Comparison of ENCODE assay signal across 8 cellular contexts in the genomic region with DNA sequence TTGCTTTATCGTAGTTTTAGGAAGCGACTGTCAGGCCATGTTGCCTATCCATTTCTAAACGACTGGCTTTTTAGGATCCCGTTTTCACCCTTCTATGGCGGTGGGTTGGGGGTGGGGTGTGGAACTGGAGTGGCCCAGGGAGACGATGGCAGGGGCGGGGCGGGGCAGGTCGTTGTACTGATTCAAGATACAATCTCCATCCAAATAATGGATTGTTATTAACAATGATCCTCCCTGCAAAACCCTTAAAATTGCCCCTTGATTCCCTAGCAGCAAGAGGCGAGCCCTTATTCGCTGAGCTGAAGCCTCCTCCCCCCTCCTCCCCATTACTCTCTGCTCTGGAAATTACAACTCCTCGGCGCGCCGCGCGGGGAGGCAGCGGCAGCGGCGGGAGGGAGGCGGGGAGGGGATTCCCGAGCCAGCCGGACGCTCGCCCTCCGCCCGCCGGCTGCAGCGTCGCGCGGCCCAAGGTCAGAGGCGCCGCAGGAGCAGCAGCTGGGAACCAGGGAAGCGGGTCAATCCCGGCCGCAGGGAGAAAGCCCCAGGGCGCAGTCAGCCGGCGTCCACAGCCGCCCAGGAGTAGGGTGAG. TPM values are rescaled to one million over a fixed set of nuclear protein-coding genes. Genes with fewer than 3 reads are reported as not detected.
DNase-seq lines count a peak whose midpoint lies in the region; ATAC-seq, FAIRE-seq and TF ChIP-seq lines count a peak whose summit lies in the region.

A gene (plus strand): TSS at position 348 of the 589 bp plus-strand sequence. CDS start 912 bp downstream, outside the sequence.

- ATAC-seq in thoracic aorta (ENCODE audit: insufficient number of reproducible peaks, low FRiP score, low read depth) (no peak), HG03095 (IDR thresholded peaks at IDR 0.05; ENCODE audit: unreplicated experiment) (no peak)

- H3K9me3 ChIP-seq in MG63: no peaks in the 10 kb centered on the region
- H3K9me3 ChIP-seq in thoracic aorta: no peaks in the 10 kb centered on the region

- TF ChIP-seq CTCF in astrocyte of the cerebellum (IDR thresholded peaks at IDR 0.05; ENCODE audit: low read depth, low read length, missing control alignments) (no peak), thoracic aorta (IDR thresholded peaks at IDR 0.05) (no peak)

- H3K27ac ChIP-seq in thoracic aorta: no peak within 1 kb of the TSS

- peak; percentile 62 for DNase-seq in COR-L47 (lab: John Stamatoyannopoulos, UW)
- DNase-seq in MG63: peak; percentile 28
- no peak for DNase-seq in astrocyte of the cerebellum (ENCODE audit: low read depth)
- peak; percentile 80 for DNase-seq in left kidney (ENCODE audit: low read depth, low spot score)
- DNase-seq in thoracic aorta (ENCODE audit: low spot score): no peak
- DNase-seq in HTR-8/SVneo (ENCODE audit: insufficient read length, low spot score): no peak
- no peak for DNase-seq in GF-D8 (lab: John Stamatoyannopoulos, UW)

- peaks cover 18 to 28% of the 10 kb centered on the region in 2 donors for H3K4me1 ChIP-seq in thoracic aorta (ENCODE audit: control insufficient read depth in 1 of 2, low read depth in 2 of 2)

- peak within 1 kb of the TSS; percentile 19; the same call in 1 of the 2 replicates for H3K4me3 ChIP-seq in MG63
- H3K4me3 ChIP-seq in astrocyte of the cerebellum (ENCODE audit: low read depth, low read length): peak within 1 kb of the TSS; percentile 42
- peak within 1 kb of the TSS; percentile 65 for H3K4me3 ChIP-seq in thoracic aorta

- FAIRE-seq in HTR-8/SVneo (lab: Jason Lieb, UNC): no peak

- no peaks in the 10 kb centered on the region for H3K36me3 ChIP-seq in MG63
- H3K36me3 ChIP-seq in thoracic aorta: no peaks in the 10 kb centered on the region

- peaks cover 56% of the 10 kb centered on the region for H3K27me3 ChIP-seq in MG63
- H3K27me3 ChIP-seq in thoracic aorta (replicated peaks; ENCODE audit: insufficient read depth): peaks cover 11% of the 10 kb centered on the region

- in situ Hi-C loops in astrocyte of the cerebellum (cut with HindIII; ENCODE audit: low sequenced_read_pairs): no loop called here

RNA-seq across cellular contexts. Expression of the gene that starts here (rescaled TPM):
- not detected in 2 replicates for total RNA-seq in MG63 (2014; rRNA removed; shearing (Covaris generic); ENCODE audit: low replicate concordance)
- not detected for total RNA-seq in thoracic aorta

Comparison
In these comparisons a context has a peak if more than half of its experiments do, and no peak if none do; other contexts are left out.
1. Peak in DNase-seq and H3K4me3 ChIP-seq in MG63; RNA of the gene not detected or under 1 TPM.
2. DNase-seq: peak in COR-L47 (single experiment) and left kidney (single experiment); none in astrocyte of the cerebellum (single experiment), thoracic aorta (single experiment), HTR-8/SVneo (single experiment) and GF-D8 (single experiment).
3. Peak in every context shown above with its lines, with median percentiles within 50 percentile points of each other: H3K4me3 ChIP-seq.